In the genomic region with DNA sequence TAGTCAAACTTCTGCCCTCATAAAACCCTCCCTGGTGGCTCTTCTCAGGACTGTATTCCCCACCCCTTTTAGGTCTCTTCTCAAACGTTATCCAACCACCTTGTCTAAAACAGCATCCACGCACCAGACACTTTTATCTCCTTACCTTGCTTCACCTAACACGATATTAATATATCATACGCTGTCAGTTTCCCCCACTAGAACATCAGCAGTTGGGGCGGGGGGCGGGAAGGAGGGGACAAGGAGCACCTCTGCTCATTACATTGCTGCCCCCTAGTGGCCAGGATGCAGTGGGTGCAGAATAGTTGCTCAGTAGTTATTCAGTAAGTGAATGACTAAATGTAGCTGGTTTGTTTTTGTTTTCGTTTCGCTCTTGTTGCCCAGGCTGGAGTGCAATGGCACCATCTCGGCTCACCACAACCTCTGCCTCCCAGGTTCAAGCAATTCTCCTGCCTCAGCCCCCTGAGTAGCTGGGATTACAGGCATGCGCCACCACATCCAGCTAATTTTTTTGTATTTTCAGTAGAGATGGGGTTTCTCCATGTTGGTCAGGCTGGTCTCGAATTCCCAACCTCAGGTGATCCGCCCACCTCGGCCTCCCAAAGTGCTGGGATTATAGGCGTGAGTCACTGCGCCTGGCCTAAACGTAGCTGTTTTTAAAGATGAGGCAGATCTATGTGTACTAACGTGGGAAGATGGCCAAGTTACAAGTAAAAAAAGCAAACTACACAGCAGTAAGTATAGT, we compare ENCODE assay signal across 8 cellular contexts. TPM values are rescaled to one million over a fixed set of nuclear protein-coding genes. Genes with fewer than 3 reads are reported as not detected.
DNase-seq lines count a peak whose midpoint lies in the region; ATAC-seq, FAIRE-seq and TF ChIP-seq lines count a peak whose summit lies in the region.
"Not testable (repeated sequence)": the region's sequence is repeated elsewhere in the genome, so short reads cannot be mapped to it uniquely, and the experiment has no call there.

No MANE protein-coding gene starts in this region.

- not testable (repeated sequence) for H3K79me2 ChIP-seq in K562 (ENCODE audit: control insufficient read depth, insufficient read depth, low read length)

- not testable (repeated sequence) for H3K9me3 ChIP-seq in K562 (replicated peaks; ENCODE audit: control insufficient read depth, insufficient read depth, low read depth, low read length)

- H3K4me2 ChIP-seq in K562 (ENCODE audit: insufficient read depth, low read length) = peak overlapping the region; percentile 25

- H2AFZ ChIP-seq in K562 (ENCODE audit: low read depth, low read length) = not testable (repeated sequence)

- not testable (repeated sequence) for H3K36me3 ChIP-seq in K562 (ENCODE audit: control insufficient read depth, insufficient read depth, low read length)

- not testable (repeated sequence) for H3K4me1 ChIP-seq in K562 (replicated peaks in 1 of 2; ENCODE audit: control insufficient read depth in 2 of 2, insufficient read depth in 2 of 2, low read length in 2 of 2)

- not testable (repeated sequence) for H3K9me1 ChIP-seq in K562 (ENCODE audit: control insufficient read depth, insufficient read depth, low read length)

- not testable (repeated sequence) for BruUV-seq in K562 (replicated peaks; lab: Mats Ljungman, UMichigan)

- ATAC-seq in K562 = peak; percentile 94
- ATAC-seq in left ventricle myocardium superior = not testable (repeated sequence)

- in situ Hi-C loops in K562 (cut with MboI) = not testable (repeated sequence)

- not testable (repeated sequence) for TF ChIP-seq EP300 in K562 (IDR thresholded peaks at IDR 0.05; ENCODE audit: low read length)

- H4K20me1 ChIP-seq in K562 (replicated peaks; ENCODE audit: control insufficient read depth, insufficient read depth, low read length) = not testable (repeated sequence)

- not testable (repeated sequence) for TF ChIP-seq POLR2A in K562 (conservative IDR thresholded peaks at IDR 0.05)

- not testable (repeated sequence) for H3K9ac ChIP-seq in K562 (ENCODE audit: insufficient read depth in 1 of 2, low read depth in 2 of 2, low read length in 2 of 2)

- intact Hi-C loops in K562 (cut with micrococcal nuclease) = loop anchor here (1.0 kb wide), 1 partner anchor 77 kb away; no protein-coding TSS in a partner anchor
- intact Hi-C loops in left ventricle myocardium superior (cut with micrococcal nuclease) = not testable (repeated sequence)

- FAIRE-seq in K562 (lab: Jason Lieb, UNC) = peak; percentile 96

- peak; percentile 52 to 79 for TF ChIP-seq RAD21 in K562 (CRISPR knock-in tag; conservative IDR thresholded peaks at IDR 0.05 in 1 of 2, IDR thresholded peaks at IDR 0.05 in 1 of 2)

- H3K4me3 ChIP-seq in K562 = not testable (repeated sequence)

- POLR2A ChIA-PET in K562 (lab: Yijun Ruan, JAX) = interaction anchor here (0.6 to 1.0 kb wide), 4 partner anchors 10 to 175 kb away, joined by 3 to 4 read pairs (median 3); no protein-coding TSS in a partner anchor

- CTCF ChIA-PET in K562 (lab: Yijun Ruan, JAX; ENCODE audit: low intra/inter-chr PET ratio) = interaction anchor here (1.1 kb wide), 1 partner anchor 162 kb away, joined by 5 read pairs; no protein-coding TSS in a partner anchor

- H3K27ac ChIP-seq in K562 (ENCODE audit: extremely low read depth, low read depth, low read length) = not testable (repeated sequence)

- WGBS in K562 (ENCODE audit: insufficient coverage, low coverage, missing lambda C conversion rate) = 2% methylated on average over 14 of the region's 17 CpGs

- peaks cover 14 to 40% of the 10 kb centered on the region in 2 experiments for H3K27me3 ChIP-seq in K562 (ENCODE audit: control insufficient read depth in 2 of 2, insufficient read depth in 2 of 2, low read length in 2 of 2)

- TF ChIP-seq CTCF in K562 (IDR thresholded peaks at IDR 0.05 in 2 of 3, conservative IDR thresholded peaks at IDR 0.05 in 1 of 3; ENCODE audit: insufficient read depth in 2 of 3, low read depth in 1 of 3, low read length in 3 of 3) = peak; percentile 83 to 92 (median 89)

- DNase-seq in DMS53 treated with DMSO at 0.1 percent for 48 hours (lab: John Stamatoyannopoulos, UW; ENCODE audit: unreplicated experiment) = peak; percentile 63
- DNase-seq in HUDEP-2 (lab: John Stamatoyannopoulos, UW; ENCODE audit: unreplicated experiment in 76 of 76) = peak in 46 of 76 experiments; percentile 5 to 70 (median 38)
- DNase-seq in NCI-H69 (lab: John Stamatoyannopoulos, UW) = peak; percentile 84
- DNase-seq in activated CD4-positive, CD25-positive, alpha-beta regulatory T cell treated with anti-CD3 and anti-CD28 coated beads, Interleukin-2, amount 50 U/mL, for 72 hours = peak; percentile 56
- peak; percentile 80 to 84 (median 82) for DNase-seq in K562 (ENCODE audit: extremely low read depth in 1 of 4, low spot score in 3 of 4)
- DNase-seq in left ventricle myocardium superior = peak; percentile 54
- DNase-seq in pons (ENCODE audit: low spot score) = peak; percentile 51
- peak; percentile 42 for DNase-seq in stromal cell of bone marrow (ENCODE audit: low read depth)

TF ChIP-seq in K562, 482 proteins besides CTCF, POLR2A, EP300 and RAD21 (continues in another document):
- TF ChIP-seq SMC3 (conservative IDR thresholded peaks at IDR 0.05; ENCODE audit: insufficient read depth, low read depth, low read length) = peak; percentile 51
- peak in 1 of 2 experiments; percentile 69; a peak in 2 of 4 replicates for TF ChIP-seq MAZ (CRISPR knock-in tag; conservative IDR thresholded peaks at IDR 0.05 in 1 of 2, IDR thresholded peaks at IDR 0.05 in 1 of 2)

RNA-seq across cellular contexts. Expression of gene GRIK5, which starts 35.2 kb away (rescaled TPM):
- 0.12 and 1.3 TPM in 2 replicates for total RNA-seq in K562 (2011; cell fraction: chromatin; rRNA removed; ENCODE audit: low replicate concordance)
- 0.50 and 0.53 TPM in 2 replicates for total RNA-seq in K562 (2011; cell fraction: nucleolus; rRNA removed)
- total RNA-seq in K562 (2011; cell fraction: nucleoplasm; rRNA removed) = 0.29 and 0.31 TPM in 2 replicates
- total RNA-seq in K562 (2014; rRNA removed) = 0.27 and 0.29 TPM in 2 replicates
- 0.55 TPM in 1 of 2 replicates, not detected in the other for total RNA-seq in K562 (2014; rRNA removed; fragmentation: Illumina TruSeq; extraction: Trizol)
- total RNA-seq in K562 (2015; rRNA removed; fragmentation: Illumina TruSeq; extraction: Trizol) = 0.40 TPM in 1 of 2 replicates, not detected in the other
- 0.51 and 0.58 TPM in 2 replicates for total RNA-seq in K562 (2021)
- polyA plus RNA-seq in K562 (2011; rRNA removed) = 0.04 and 0.09 TPM in 2 replicates
- 0.04 and 0.06 TPM in 2 replicates for polyA plus RNA-seq in K562 (2011; cell fraction: cytosol; rRNA removed)
- polyA plus RNA-seq in K562 (2011; cell fraction: nucleus; rRNA removed) = 0.27 and 0.48 TPM in 2 replicates
- polyA plus RNA-seq in K562 (2012) = 0.34 and 11.2 TPM in 2 replicates
- 0.06 and 0.12 TPM in 2 replicates for polyA plus RNA-seq in K562 (2014; fragmentation: Illumina TruSeq; extraction: Trizol)
- polyA plus RNA-seq in K562 (2014; fragmentation: Nextera tagmentation; extraction: Ambion mirVana) = not detected
- 0.04 and 0.27 TPM in 2 replicates for polyA plus RNA-seq in K562 (2014; rRNA removed)
- 0.06 and 0.63 TPM in 2 replicates for polyA minus RNA-seq in K562 (2011; rRNA and poly(A)+ RNA removed)
- not detected in 2 replicates for polyA minus RNA-seq in K562 (2011; cell fraction: cytosol; rRNA and poly(A)+ RNA removed)
- 0.33 TPM in 1 of 2 replicates, not detected in the other for polyA minus RNA-seq in K562 (2011; cell fraction: nucleus; rRNA and poly(A)+ RNA removed)
- 5.4 TPM for total RNA-seq in left ventricle myocardium superior

RNA-seq across cellular contexts. Expression of gene ATP1A3, which starts 40.8 kb away (rescaled TPM):
- total RNA-seq in K562 (2011; cell fraction: chromatin; rRNA removed; ENCODE audit: low replicate concordance) = 0.35 and 2.3 TPM in 2 replicates
- total RNA-seq in K562 (2011; cell fraction: nucleolus; rRNA removed) = 0.50 and 0.53 TPM in 2 replicates
- 0.37 TPM in 1 of 2 replicates, not detected in the other for total RNA-seq in K562 (2011; cell fraction: nucleoplasm; rRNA removed)
- total RNA-seq in K562 (2014; rRNA removed) = 0.27 TPM in 1 of 2 replicates, not detected in the other
- total RNA-seq in K562 (2014; rRNA removed; fragmentation: Illumina TruSeq; extraction: Trizol) = 0.03 and 0.04 TPM in 2 replicates
- total RNA-seq in K562 (2015; rRNA removed; fragmentation: Illumina TruSeq; extraction: Trizol) = 0.15 TPM in 1 of 2 replicates, not detected in the other
- total RNA-seq in K562 (2021) = 0.56 and 1.0 TPM in 2 replicates
- 0.01 and 0.03 TPM in 2 replicates for polyA plus RNA-seq in K562 (2011; rRNA removed)
- polyA plus RNA-seq in K562 (2011; cell fraction: cytosol; rRNA removed) = 0.03 TPM in 1 of 2 replicates, not detected in the other
- 0.13 TPM in 1 of 2 replicates, not detected in the other for polyA plus RNA-seq in K562 (2011; cell fraction: nucleus; rRNA removed)
- 0.62 and 1.7 TPM in 2 replicates for polyA plus RNA-seq in K562 (2012)
- polyA plus RNA-seq in K562 (2014; fragmentation: Illumina TruSeq; extraction: Trizol) = 0.30 and 0.60 TPM in 2 replicates
- not detected for polyA plus RNA-seq in K562 (2014; fragmentation: Nextera tagmentation; extraction: Ambion mirVana)
- polyA plus RNA-seq in K562 (2014; rRNA removed) = 0.07 and 0.11 TPM in 2 replicates
- 0.06 and 0.11 TPM in 2 replicates for polyA minus RNA-seq in K562 (2011; rRNA and poly(A)+ RNA removed)
- polyA minus RNA-seq in K562 (2011; cell fraction: cytosol; rRNA and poly(A)+ RNA removed) = 0.19 TPM in 1 of 2 replicates, not detected in the other
- polyA minus RNA-seq in K562 (2011; cell fraction: nucleus; rRNA and poly(A)+ RNA removed) = 0.40 TPM in 1 of 2 replicates, not detected in the other
- total RNA-seq in left ventricle myocardium superior = 416 TPM

RNA-seq across cellular contexts. Expression of gene ZNF574, which starts 41.2 kb away (rescaled TPM):
- 6.5 and 25.2 TPM in 2 replicates for total RNA-seq in K562 (2011; cell fraction: chromatin; rRNA removed; ENCODE audit: low replicate concordance)
- total RNA-seq in K562 (2011; cell fraction: nucleolus; rRNA removed) = 24.3 and 26.2 TPM in 2 replicates
- 12.0 and 13.4 TPM in 2 replicates for total RNA-seq in K562 (2011; cell fraction: nucleoplasm; rRNA removed)
- total RNA-seq in K562 (2014; rRNA removed) = 12.0 and 21.6 TPM in 2 replicates
- 1.9 and 2.6 TPM in 2 replicates for total RNA-seq in K562 (2014; rRNA removed; fragmentation: Illumina TruSeq; extraction: Trizol)
- 9.2 and 10.5 TPM in 2 replicates for total RNA-seq in K562 (2015; rRNA removed; fragmentation: Illumina TruSeq; extraction: Trizol)
- total RNA-seq in K562 (2021) = 20.7 and 21.0 TPM in 2 replicates
- 7.1 and 12.1 TPM in 2 replicates for polyA plus RNA-seq in K562 (2011; rRNA removed)
- 15.2 and 35.3 TPM in 2 replicates for polyA plus RNA-seq in K562 (2011; cell fraction: cytosol; rRNA removed)
- 9.6 and 17.8 TPM in 2 replicates for polyA plus RNA-seq in K562 (2011; cell fraction: nucleus; rRNA removed)
- polyA plus RNA-seq in K562 (2012) = 13.6 and 14.2 TPM in 2 replicates
- polyA plus RNA-seq in K562 (2014; fragmentation: Illumina TruSeq; extraction: Trizol) = 8.4 and 13.7 TPM in 2 replicates
- under 1 TPM; 0.24 to 0.34 TPM for polyA plus RNA-seq in K562 (2014; fragmentation: Nextera tagmentation; extraction: Ambion mirVana)
- 11.2 and 13.4 TPM in 2 replicates for polyA plus RNA-seq in K562 (2014; rRNA removed)
- 7.1 and 9.8 TPM in 2 replicates for polyA minus RNA-seq in K562 (2011; rRNA and poly(A)+ RNA removed)
- polyA minus RNA-seq in K562 (2011; cell fraction: cytosol; rRNA and poly(A)+ RNA removed) = 22.7 and 24.3 TPM in 2 replicates
- polyA minus RNA-seq in K562 (2011; cell fraction: nucleus; rRNA and poly(A)+ RNA removed) = 11.4 and 14.6 TPM in 2 replicates
- total RNA-seq in left ventricle myocardium superior = 10.2 TPM

Comparison
In these comparisons a context has a peak if more than half of its experiments do, and no peak if none do; other contexts are left out.
1. RNA of gene ATP1A3, which starts 40.8 kb away (total RNA-seq): 416 TPM in left ventricle myocardium superior (single experiment); 0.03 to 2.3 TPM in K562; every median in the first group is over 100 times any median in the second.
2. Peak in every context shown above with its lines, with median percentiles within 50 percentile points of each other: DNase-seq.